Comparison of ENCODE assay signal across 16 cellular contexts in the genomic region with DNA sequence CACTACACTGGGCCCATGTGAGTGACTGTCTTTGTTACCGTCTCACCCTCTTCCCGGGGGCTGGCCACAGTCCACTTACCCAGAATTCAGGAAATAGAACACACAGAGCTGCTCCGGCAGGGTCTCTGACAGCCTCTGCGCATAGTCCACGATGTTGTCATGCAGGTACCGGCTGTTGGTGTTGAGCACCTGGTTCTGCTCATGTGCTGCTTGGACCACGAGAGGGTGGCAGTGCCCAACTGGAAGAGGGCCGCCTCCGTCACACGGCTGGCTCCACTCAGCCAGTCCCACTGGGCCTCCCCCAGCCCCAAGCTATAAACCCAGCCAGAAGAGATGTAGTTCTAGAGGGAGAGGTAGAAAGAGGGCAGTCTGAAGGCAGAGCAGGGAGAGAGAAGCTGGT. TPM values are rescaled to one million over a fixed set of nuclear protein-coding genes. Genes with fewer than 3 reads are reported as not detected.
DNase-seq lines count a peak whose midpoint lies in the region; ATAC-seq and TF ChIP-seq lines count a peak whose summit lies in the region.
"Had no signal": no experiment of that assay in that cellular context is flagged by ENCODE, and none has a peak within 500 bp of the region (broad histone marks: within the 10 kb centered on the region; RNA-seq: fewer than 3 reads in every experiment).

No MANE protein-coding gene starts in this region.

- H3K36me3 ChIP-seq in naive thymus-derived CD4-positive, alpha-beta T cell (ENCODE audit: control insufficient read depth in 2 of 3, insufficient read depth in 3 of 3, low read length in 3 of 3) = peaks cover 5 to 57% (median 7%) of the 10 kb centered on the region in 3 experiments

- H3K9me3 Mint-ChIP-seq in CD4-positive, alpha-beta T cell = no peaks in the 10 kb centered on the region
- no peaks in the 10 kb centered on the region for H3K9me3 Mint-ChIP-seq in activated naive CD8-positive, alpha-beta T cell treated with anti-CD3 and anti-CD28 coated beads, Interleukin-2, amount 50 U/mL, for 24 hours
- H3K9me3 Mint-ChIP-seq in naive thymus-derived CD4-positive, alpha-beta T cell = peaks cover 0 to 3% (median 0%) of the 10 kb centered on the region in 11 donors

- H3K4me1 ChIP-seq in naive thymus-derived CD4-positive, alpha-beta T cell (ENCODE audit: control insufficient read depth in 2 of 2, insufficient read depth in 2 of 2, low read length in 2 of 2) = peaks cover 20 to 27% of the 10 kb centered on the region in 2 donors

- no peak for ATAC-seq in CD4-positive, alpha-beta T cell (ENCODE audit: poor library complexity)
- ATAC-seq in activated naive CD8-positive, alpha-beta T cell treated with anti-CD3 and anti-CD28 coated beads, Interleukin-2, amount 50 U/mL, for 24 hours = no peak
- no peak for ATAC-seq in naive thymus-derived CD4-positive, alpha-beta T cell
- no peak for ATAC-seq in HG03565 (IDR thresholded peaks at IDR 0.05; ENCODE audit: unreplicated experiment)
- no peak for ATAC-seq in HG02970 (IDR thresholded peaks at IDR 0.05; ENCODE audit: low FRiP score, unreplicated experiment)

- H3K27ac ChIP-seq in CD4-positive, alpha-beta T cell (ENCODE audit: low read depth, low read length) = no peak overlapping the region
- peak overlapping the region; percentile 3 for H3K27ac ChIP-seq in naive thymus-derived CD4-positive, alpha-beta T cell (ENCODE audit: low read depth, low read length)

- peaks cover 64% of the 10 kb centered on the region for H3K4me1 Mint-ChIP-seq in CD4-positive, alpha-beta T cell (ENCODE audit: low read depth)
- H3K4me1 Mint-ChIP-seq in activated naive CD8-positive, alpha-beta T cell treated with anti-CD3 and anti-CD28 coated beads, Interleukin-2, amount 50 U/mL, for 24 hours = peaks cover 49% of the 10 kb centered on the region
- peaks cover 45 to 69% (median 59%) of the 10 kb centered on the region in 7 donors for H3K4me1 Mint-ChIP-seq in naive thymus-derived CD4-positive, alpha-beta T cell

- POLR2A ChIA-PET in CD4-positive, alpha-beta T cell (lab: Charles Lee) = interaction anchor here (1.0 to 2.8 kb wide), 2 partner anchors 25 to 1394 kb away, joined by 3 to 10 read pairs; a partner anchor contains a TSS
- POLR2A ChIA-PET in naive thymus-derived CD4-positive, alpha-beta T cell (lab: Charles Lee) = interaction anchor here (0.8 to 1.5 kb wide), 3 partner anchors 12 to 19 kb away, joined by 3 to 4 read pairs (median 3); no protein-coding TSS in a partner anchor

- H3K36me3 Mint-ChIP-seq in CD4-positive, alpha-beta T cell (ENCODE audit: low read depth) = peaks cover 68% of the 10 kb centered on the region
- H3K36me3 Mint-ChIP-seq in activated naive CD8-positive, alpha-beta T cell treated with anti-CD3 and anti-CD28 coated beads, Interleukin-2, amount 50 U/mL, for 24 hours (ENCODE audit: low read depth) = peaks cover 58% of the 10 kb centered on the region
- H3K36me3 Mint-ChIP-seq in naive thymus-derived CD4-positive, alpha-beta T cell = peaks cover 14 to 49% (median 28%) of the 10 kb centered on the region in 5 donors

- intact Hi-C loops in CD4-positive, alpha-beta T cell (cut with DNase I, micrococcal nuclease) = loop anchor here (10.0 kb wide), 2 partner anchors 355 to 1845 kb away; a partner anchor contains a TSS
- intact Hi-C loops in naive thymus-derived CD4-positive, alpha-beta T cell (cut with micrococcal nuclease) = loop anchor here (10.0 kb wide), 2 partner anchors 795 to 1325 kb away; a partner anchor contains a TSS

- no peak for DNase-seq in CD4-positive, alpha-beta T cell
- DNase-seq in HFF-Myc (ENCODE audit: extremely low read depth, low read depth) (no peak), GF-D8 (lab: John Stamatoyannopoulos, UW) (no peak), SK-N-DZ (ENCODE audit: low spot score) (no peak)
- no peak for DNase-seq in activated naive CD8-positive, alpha-beta T cell treated with anti-CD3 and anti-CD28 coated beads, Interleukin-2, amount 50 U/mL, for 24 hours
- no peak for DNase-seq in naive thymus-derived CD4-positive, alpha-beta T cell
- DNase-seq: erythroblast; MM.1S; NCI-H2227 treated with DMSO at 0.1 percent for 48 hours; retina; stimulated activated CD4-positive, alpha-beta T cell treated with anti-CD3 and anti-CD28 coated beads, Interleukin-4, amount 100 ng/mL, for 4 hours; substantia nigra had no signal

- H3K9me3 ChIP-seq in CD4-positive, alpha-beta T cell (ENCODE audit: control insufficient read depth, low read length) = no peaks in the 10 kb centered on the region
- H3K9me3 ChIP-seq in naive thymus-derived CD4-positive, alpha-beta T cell (ENCODE audit: control insufficient read depth in 2 of 3, low read length in 3 of 3) = no peaks in the 10 kb centered on the region

- peak overlapping the region; percentile 92; the same call in 1 of the 2 replicates for H3K4me3 ChIP-seq in HFF-Myc (replicated peaks; ENCODE audit: low read depth, low read length)
- no peak overlapping the region for H3K4me3 ChIP-seq in naive thymus-derived CD4-positive, alpha-beta T cell (ENCODE audit: low read length)

- no peaks in the 10 kb centered on the region for H3K27me3 Mint-ChIP-seq in CD4-positive, alpha-beta T cell
- H3K27me3 Mint-ChIP-seq in activated naive CD8-positive, alpha-beta T cell treated with anti-CD3 and anti-CD28 coated beads, Interleukin-2, amount 50 U/mL, for 24 hours = no peaks in the 10 kb centered on the region
- no peaks in the 10 kb centered on the region for H3K27me3 Mint-ChIP-seq in naive thymus-derived CD4-positive, alpha-beta T cell

- H3K27ac Mint-ChIP-seq in CD4-positive, alpha-beta T cell = peak overlapping the region; percentile 76
- H3K27ac Mint-ChIP-seq in activated naive CD8-positive, alpha-beta T cell treated with anti-CD3 and anti-CD28 coated beads, Interleukin-2, amount 50 U/mL, for 24 hours = peak overlapping the region; percentile 57
- peak overlapping the region in 6 of 9 donors; percentile 21 to 85 (median 70) for H3K27ac Mint-ChIP-seq in naive thymus-derived CD4-positive, alpha-beta T cell

- peak overlapping the region; percentile 84 for H3K4me3 Mint-ChIP-seq in CD4-positive, alpha-beta T cell
- peak overlapping the region; percentile 88 for H3K4me3 Mint-ChIP-seq in activated naive CD8-positive, alpha-beta T cell treated with anti-CD3 and anti-CD28 coated beads, Interleukin-2, amount 50 U/mL, for 24 hours
- H3K4me3 Mint-ChIP-seq in naive thymus-derived CD4-positive, alpha-beta T cell = peak overlapping the region; percentile 64 to 89 (median 76)

- CTCF ChIA-PET in CD4-positive, alpha-beta T cell (lab: Charles Lee) = interaction anchor here (0.6 kb wide), 1 partner anchor 877 kb away, joined by 3 read pairs; no protein-coding TSS in a partner anchor
- CTCF ChIA-PET in naive thymus-derived CD4-positive, alpha-beta T cell (lab: Charles Lee) = no interaction called here

- no peak for TF ChIP-seq CTCF in CD4-positive, alpha-beta T cell (IDR thresholded peaks at IDR 0.05)
- TF ChIP-seq CTCF in HFF-Myc (IDR thresholded peaks at IDR 0.05; ENCODE audit: low read depth, low read length, missing control alignments) = no peak

- H3K27me3 ChIP-seq in CD4-positive, alpha-beta T cell (ENCODE audit: control insufficient read depth, insufficient read depth, low read length) = no peaks in the 10 kb centered on the region
- no peaks in the 10 kb centered on the region for H3K27me3 ChIP-seq in naive thymus-derived CD4-positive, alpha-beta T cell (ENCODE audit: control insufficient read depth in 2 of 2, insufficient read depth in 2 of 2, low read length in 2 of 2)

RNA-seq across cellular contexts. Expression of a gene that starts 2.7 kb away (rescaled TPM):
- total RNA-seq in CD4-positive, alpha-beta T cell = 10 to 100 TPM; 90.9 to 92.8 TPM
- 100 to 1,000 TPM; 107 to 265 (median 176) TPM for total RNA-seq in naive thymus-derived CD4-positive, alpha-beta T cell
- 10 to 100 TPM; 38.8 to 50.2 TPM for polyA plus RNA-seq in naive thymus-derived CD4-positive, alpha-beta T cell
- 6.3 and 6.7 TPM in 2 replicates for polyA plus RNA-seq in SK-N-DZ (2014; cell fraction: cytosol; rRNA removed)
- polyA plus RNA-seq in SK-N-DZ (2014; cell fraction: nucleus; rRNA removed) = 45.2 and 56.1 TPM in 2 replicates

RNA-seq across cellular contexts. Expression of a gene that starts 25.5 kb away (rescaled TPM):
- 10 to 100 TPM; 63.6 to 68.9 TPM for total RNA-seq in CD4-positive, alpha-beta T cell
- 100 to 1,000 TPM in 1 of 5 experiments, 10 to 100 TPM in 4; 68.9 to 197 (median 82.6) TPM for total RNA-seq in naive thymus-derived CD4-positive, alpha-beta T cell
- 10 to 100 TPM; 40.6 to 62.4 TPM for polyA plus RNA-seq in naive thymus-derived CD4-positive, alpha-beta T cell
- polyA plus RNA-seq in SK-N-DZ (2014; cell fraction: cytosol; rRNA removed) = 198 and 227 TPM in 2 replicates
- 117 and 183 TPM in 2 replicates for polyA plus RNA-seq in SK-N-DZ (2014; cell fraction: nucleus; rRNA removed)

RNA-seq across cellular contexts. Expression of a gene that starts 42.7 kb away (rescaled TPM):
- total RNA-seq in CD4-positive, alpha-beta T cell = not detected
- total RNA-seq in naive thymus-derived CD4-positive, alpha-beta T cell = not detected
- polyA plus RNA-seq in naive thymus-derived CD4-positive, alpha-beta T cell = not detected
- not detected in 2 replicates for polyA plus RNA-seq in SK-N-DZ (2014; cell fraction: cytosol; rRNA removed)
- polyA plus RNA-seq in SK-N-DZ (2014; cell fraction: nucleus; rRNA removed) = not detected in 2 replicates
- total RNA-seq: mesenteric fat pad had no signal
- polyA plus RNA-seq: CD14-positive monocyte had no signal
